ENCODE assay signal across 20 cellular contexts in genomic region chr2:51723716-51724115, GRCh38.
DNase-seq lines count a peak whose midpoint lies in the region; ATAC-seq, FAIRE-seq and TF ChIP-seq lines count a peak whose summit lies in the region.
"Had no signal": no experiment of that assay in that cellular context is flagged by ENCODE, and none has a peak within 500 bp of the region (broad histone marks: within the 10 kb centered on the region; RNA-seq: fewer than 3 reads in every experiment).

No MANE protein-coding gene starts in this region.

- no peak overlapping the region for H2BK20ac ChIP-seq in IMR-90 (ENCODE audit: low read depth, low read length)

- H2AFZ ChIP-seq in IMR-90 (replicated peaks; ENCODE audit: low read length, poor library complexity) (no peak overlapping the region), astrocyte (ENCODE audit: low read depth, low read length) (no peak overlapping the region), osteoblast (ENCODE audit: low read length) (peak overlapping the region; percentile 22)

- H3K9me3 ChIP-seq in IMR-90 (ENCODE audit: control insufficient read depth, insufficient read depth, low read length): no peaks in the 10 kb centered on the region
- H3K9me3 ChIP-seq in astrocyte (ENCODE audit: insufficient read depth, low read depth, low read length): no peaks in the 10 kb centered on the region
- no peaks in the 10 kb centered on the region for H3K9me3 ChIP-seq in osteoblast (ENCODE audit: low read depth, low read length)
- H3K9me3 ChIP-seq: A549, Peyer's patch had no signal

- H4K8ac ChIP-seq in IMR-90 (ENCODE audit: low read depth in 2 of 2, low read length in 2 of 2): no peak overlapping the region; a peak in 1 of 4 replicates

- H3K9me1 ChIP-seq in IMR-90 (ENCODE audit: insufficient read depth, low read length): no peaks in the 10 kb centered on the region

- no TSS peak for BruUV-seq in IMR-90 (replicated peaks; lab: Mats Ljungman, UMichigan)

- H3K36me3 ChIP-seq in IMR-90 (ENCODE audit: control insufficient read depth, insufficient read depth, low read length) (no peaks in the 10 kb centered on the region), astrocyte (ENCODE audit: insufficient read depth, low read length) (no peaks in the 10 kb centered on the region), osteoblast (ENCODE audit: insufficient read depth, low read length) (no peaks in the 10 kb centered on the region)
- H3K36me3 ChIP-seq: Peyer's patch had no signal

- CTCF ChIA-PET in IMR-90 (lab: Yijun Ruan, JAX): no interaction called here

- peak overlapping the region; percentile 30 for H2BK120ac ChIP-seq in IMR-90 (ENCODE audit: low read depth, low read length)

- H3K79me2 ChIP-seq in astrocyte (ENCODE audit: insufficient read depth, low read length) (no peaks in the 10 kb centered on the region), osteoblast (ENCODE audit: insufficient read depth, low read length) (no peaks in the 10 kb centered on the region)

- no peak overlapping the region for H4K91ac ChIP-seq in IMR-90 (ENCODE audit: insufficient read depth, low read depth, low read length)

- H3K9me3 Mint-ChIP-seq in astrocyte (ENCODE audit: unreplicated experiment): no peaks in the 10 kb centered on the region

- H3K4me1 ChIP-seq in IMR-90 (ENCODE audit: control insufficient read depth, insufficient read depth, low read length) (peaks cover 3% of the 10 kb centered on the region), astrocyte (ENCODE audit: insufficient read depth, low read length) (no peaks in the 10 kb centered on the region), osteoblast (ENCODE audit: insufficient read depth, low read length) (no peaks in the 10 kb centered on the region)
- H3K4me1 ChIP-seq: A549, Peyer's patch had no signal

- dilution Hi-C loops in IMR-90 (cut with HindIII; ENCODE audit: low sequenced_read_pairs, unreplicated experiment): no loop called here

- no peak overlapping the region for H3K4me2 ChIP-seq in IMR-90 (ENCODE audit: low read depth, low read length)
- H3K4me2 ChIP-seq in astrocyte (ENCODE audit: low read length): no peak overlapping the region
- no peak overlapping the region for H3K4me2 ChIP-seq in osteoblast (ENCODE audit: insufficient read depth, low read length)
- H3K4me2 ChIP-seq: A549 had no signal

- H3K9ac ChIP-seq in IMR-90 (ENCODE audit: low read depth, low read length) (no peak overlapping the region), astrocyte (ENCODE audit: low read length) (no peak overlapping the region)

- POLR2A ChIA-PET in IMR-90 (lab: Charles Lee; ENCODE audit: unreplicated experiment): no interaction called here

- H3K4ac ChIP-seq in IMR-90 (ENCODE audit: low read depth, low read length): no peak overlapping the region

- in situ Hi-C loops in IMR-90 (cut with MboI; ENCODE audit: low sequenced_read_pairs): no loop called here

- 40% methylated on average over 1 of the region's 1 CpG; no CpG with 5 or more reads in 1 of the 2 experiments for WGBS in IMR-90 (ENCODE audit: extremely low coverage in 2 of 2, insufficient read length in 1 of 2), 2 experiments

- no peak for ATAC-seq in IMR-90 (ENCODE audit: low read depth)
- ATAC-seq in HG03280 (IDR thresholded peaks at IDR 0.05; ENCODE audit: unreplicated experiment): no peak
- ATAC-seq: A549, SK-N-SH treated with all-trans-retinoic acid at 6 μM for 48 hours had no signal

- intact Hi-C loops in IMR-90 (cut with micrococcal nuclease): loop anchor here (5.0 kb wide), 1 partner anchor 274 kb away; no protein-coding TSS in a partner anchor

- TF ChIP-seq POLR2A in IMR-90 (IDR thresholded peaks at IDR 0.05; ENCODE audit: low read depth, low read length): no peak

- H3K27ac ChIP-seq in IMR-90 (ENCODE audit: insufficient read depth, low read length) (no peak overlapping the region), astrocyte (ENCODE audit: low read depth, low read length) (no peak overlapping the region), osteoblast (ENCODE audit: low read depth, low read length) (no peak overlapping the region)
- H3K27ac ChIP-seq: A549, Peyer's patch had no signal

- H3K27me3 Mint-ChIP-seq in astrocyte (ENCODE audit: low read depth, unreplicated experiment): no peaks in the 10 kb centered on the region
- H3K27me3 Mint-ChIP-seq: B cell had no signal

- no peak overlapping the region for H3K27ac Mint-ChIP-seq in astrocyte (ENCODE audit: unreplicated experiment)
- H3K27ac Mint-ChIP-seq: B cell had no signal

- no peak for FAIRE-seq in astrocyte (lab: Jason Lieb, UNC)
- FAIRE-seq: A549, H54 had no signal

- H2BK5ac ChIP-seq in IMR-90 (ENCODE audit: low read depth, low read length, poor library complexity, severe bottlenecking): peak overlapping the region; percentile 53

- no peak overlapping the region for H3K56ac ChIP-seq in IMR-90 (ENCODE audit: extremely low read depth, insufficient read depth, low read length)

- H3K18ac ChIP-seq in IMR-90 (ENCODE audit: low read depth, low read length): peak overlapping the region; percentile 89; the same call in 1 of the 2 replicates

- H2AK9ac ChIP-seq in IMR-90 (replicated peaks; ENCODE audit: low read depth, low read length, poor library complexity): no peak overlapping the region

- DNase-seq in IMR-90: peak; percentile 36
- DNase-seq in astrocyte (ENCODE audit: low read depth): peak; percentile 57
- peak; percentile 38 for DNase-seq in fibroblast of mammary gland (ENCODE audit: low read depth)
- DNase-seq in osteoblast (ENCODE audit: insufficient read length, low spot score, missing footprints): no peak
- DNase-seq in NCI-H526 treated with DMSO at 0.1 percent for 48 hours (lab: John Stamatoyannopoulos, UW): no peak
- DNase-seq in T-helper 2 cell: no peak
- DNase-seq: DMS79, KBM-7, NCI-H1105, NCI-H146, NCI-H2029, NCI-H226, NCI-H510A treated with DMSO at 0.1 percent for 48 hours, NCI-H82, Peyer's patch had no signal

- H3K23ac ChIP-seq in IMR-90 (ENCODE audit: low read depth, low read length): no peak overlapping the region

- H2AK5ac ChIP-seq in IMR-90 (ENCODE audit: low read depth, low read length): no peak overlapping the region

- TF ChIP-seq CTCF in IMR-90 (conservative IDR thresholded peaks at IDR 0.05; ENCODE audit: low read depth, low read length) (no peak), astrocyte (IDR thresholded peaks at IDR 0.05; ENCODE audit: insufficient read depth, low read depth, low read length) (no peak), fibroblast of mammary gland (conservative IDR thresholded peaks at IDR 0.05; ENCODE audit: control insufficient read depth, insufficient read depth, low read depth, low read length) (no peak), osteoblast (IDR thresholded peaks at IDR 0.05; ENCODE audit: extremely low read depth, low read depth, low read length) (no peak)

- H3K4me3 Mint-ChIP-seq in astrocyte (ENCODE audit: unreplicated experiment): no peak overlapping the region
- H3K4me3 Mint-ChIP-seq: B cell had no signal

- no peaks in the 10 kb centered on the region for H3K79me1 ChIP-seq in IMR-90 (ENCODE audit: low read depth in 1 of 2, low read length in 2 of 2)

- H3K14ac ChIP-seq in IMR-90 (replicated peaks; ENCODE audit: low read depth, low read length): no peak overlapping the region

- H4K20me1 ChIP-seq in IMR-90 (ENCODE audit: insufficient read depth, low read length) (no peaks in the 10 kb centered on the region), astrocyte (ENCODE audit: insufficient read depth, low read length) (no peaks in the 10 kb centered on the region), osteoblast (ENCODE audit: insufficient read depth, low read length) (no peaks in the 10 kb centered on the region)

- H3K4me1 Mint-ChIP-seq in astrocyte (ENCODE audit: low read depth, unreplicated experiment): peaks cover 10% of the 10 kb centered on the region
- H3K4me1 Mint-ChIP-seq: B cell had no signal

- H4K5ac ChIP-seq in IMR-90 (ENCODE audit: low read depth, low read length): peak overlapping the region; percentile 38; the same call in 1 of the 2 replicates

- H2BK15ac ChIP-seq in IMR-90 (ENCODE audit: low read depth, low read length): no peak overlapping the region

- no peak overlapping the region for H3K4me3 ChIP-seq in IMR-90 (ENCODE audit: insufficient read depth, low read depth, low read length)
- H3K4me3 ChIP-seq in astrocyte (ENCODE audit: insufficient read depth, low read depth, low read length): no peak overlapping the region
- H3K4me3 ChIP-seq in fibroblast of mammary gland (ENCODE audit: control insufficient read depth, low read depth, low read length): no peak overlapping the region
- H3K4me3 ChIP-seq in osteoblast (ENCODE audit: insufficient read depth, low read length): no peak overlapping the region
- H3K4me3 ChIP-seq: A549, Peyer's patch had no signal

- no peak for TF ChIP-seq RAD21 in IMR-90 (IDR thresholded peaks at IDR 0.05; ENCODE audit: low read length)

- H3K27me3 ChIP-seq in IMR-90 (ENCODE audit: control insufficient read depth, insufficient read depth, low read length): no peaks in the 10 kb centered on the region
- H3K27me3 ChIP-seq in astrocyte (ENCODE audit: insufficient read depth, low read length): no peaks in the 10 kb centered on the region
- H3K27me3 ChIP-seq in osteoblast (ENCODE audit: insufficient read depth, low read length): no peaks in the 10 kb centered on the region
- H3K27me3 ChIP-seq: Peyer's patch had no signal

- H3K36me3 Mint-ChIP-seq in astrocyte (ENCODE audit: low read depth, unreplicated experiment): no peaks in the 10 kb centered on the region

TF ChIP-seq in IMR-90, 13 proteins besides CTCF, POLR2A, EP300 and RAD21 (continues in another document):
- no peak for TF ChIP-seq MAZ (IDR thresholded peaks at IDR 0.05; ENCODE audit: borderline replicate concordance, low read depth, low read length)
- no peak for TF ChIP-seq FOS (IDR thresholded peaks at IDR 0.05; ENCODE audit: low read depth, low read length)
- TF ChIP-seq CHD1 (IDR thresholded peaks at IDR 0.05; ENCODE audit: low read depth, low read length): no peak
- TF ChIP-seq BHLHE40 (IDR thresholded peaks at IDR 0.05; ENCODE audit: low read depth, low read length): no peak
- no peak for TF ChIP-seq USF2 (IDR thresholded peaks at IDR 0.05; ENCODE audit: low read depth, low read length)
- TF ChIP-seq RCOR1 (IDR thresholded peaks at IDR 0.05; ENCODE audit: insufficient replicate concordance, low read length): no peak
- TF ChIP-seq NFE2L2 (IDR thresholded peaks at IDR 0.05; ENCODE audit: low read depth, low read length): no peak
- no peak for TF ChIP-seq CEBPB (IDR thresholded peaks at IDR 0.05; ENCODE audit: low read depth, low read length)
- no peak for TF ChIP-seq SMC3 (IDR thresholded peaks at IDR 0.05; ENCODE audit: low read depth, low read length)
- TF ChIP-seq MXI1 (IDR thresholded peaks at IDR 0.05; ENCODE audit: borderline replicate concordance, low read depth, low read length): no peak
- TF ChIP-seq MAFK (IDR thresholded peaks at IDR 0.05; ENCODE audit: low read depth, low read length): no peak

Comparison
In these comparisons a context has a peak if more than half of its experiments do, and no peak if none do; other contexts are left out.
1. DNase-seq: peak in IMR-90 (single experiment), astrocyte (single experiment) and fibroblast of mammary gland (single experiment); none in osteoblast (single experiment), NCI-H526 treated with DMSO at 0.1 percent for 48 hours (single experiment) and T-helper 2 cell (0 of 5).